ENCODE assay signal across 17 cellular contexts in genomic region chr14:87457727-87458126, GRCh38.
DNase-seq lines count a peak whose midpoint lies in the region; FAIRE-seq and TF ChIP-seq lines count a peak whose summit lies in the region.
"Had no signal": no experiment of that assay in that cellular context is flagged by ENCODE, and none has a peak within 500 bp of the region (broad histone marks: within the 10 kb centered on the region; RNA-seq: fewer than 3 reads in every experiment).

No MANE protein-coding gene starts in this region.

- DNase-seq in activated CD4-positive, alpha-beta T cell treated with anti-CD3 and anti-CD28 coated beads, Interleukin-2, amount 10 ng/mL, durations not matched to agents 7 days and 5 days = no peak
- no peak for DNase-seq in activated CD4-positive, alpha-beta T cell treated with anti-CD3 and anti-CD28 coated beads, Interleukin-2, amount 10 ng/mL, durations not matched to agents 24 days and 14 days
- DNase-seq in MCF 10A (ENCODE audit: unreplicated experiment) = peak; percentile 32
- DNase-seq in uterus = no peak
- no peak for DNase-seq in NCI-H2196 (lab: John Stamatoyannopoulos, UW; ENCODE audit: unreplicated experiment)
- DNase-seq in H54 (ENCODE audit: insufficient read length, low spot score) = no peak
- DNase-seq in cerebellar cortex (ENCODE audit: low spot score) = no peak
- DNase-seq: activated CD4-positive, alpha-beta memory T cell treated with anti-CD3 and anti-CD28 coated beads for 36 hours; activated naive CD4-positive, alpha-beta T cell; caudate nucleus; DMS79 treated with DMSO at 0.1 percent for 48 hours; esophagus squamous epithelium; NCI-H1417 treated with DMSO at 0.1 percent for 48 hours had no signal

- TF ChIP-seq POLR2A in uterus (IDR thresholded peaks at IDR 0.05) = no peak
- TF ChIP-seq POLR2A in H54 (IDR thresholded peaks at IDR 0.05; ENCODE audit: low read depth, low read length) = no peak

- no peak for FAIRE-seq in H54 (lab: Jason Lieb, UNC)
- FAIRE-seq: GM18507 had no signal

- H3K4me3 ChIP-seq in Loucy (ENCODE audit: low read length, poor library complexity, severe bottlenecking) (peak overlapping the region; percentile 56), uterus (peak overlapping the region; percentile 1 to 25)
- H3K4me3 ChIP-seq: thoracic aorta had no signal

- H3K4me3 Mint-ChIP-seq in activated CD4-positive, alpha-beta T cell treated with anti-CD3 and anti-CD28 coated beads, Interleukin-2, amount 10 ng/mL, durations not matched to agents 7 days and 5 days = peak overlapping the region; percentile 47
- H3K4me3 Mint-ChIP-seq in activated CD4-positive, alpha-beta T cell treated with anti-CD3 and anti-CD28 coated beads, Interleukin-2, amount 10 ng/mL, durations not matched to agents 24 days and 14 days = no peak overlapping the region
- peak overlapping the region; percentile 58 for H3K4me3 Mint-ChIP-seq in MCF 10A (ENCODE audit: unreplicated experiment)
- H3K4me3 Mint-ChIP-seq: activated CD4-positive, alpha-beta memory T cell treated with anti-CD3 and anti-CD28 coated beads for 36 hours had no signal

- no peaks in the 10 kb centered on the region for H3K4me1 ChIP-seq in Loucy (ENCODE audit: insufficient read depth, low read length, poor library complexity, severe bottlenecking)
- H3K4me1 ChIP-seq in uterus = no peaks in the 10 kb centered on the region
- H3K4me1 ChIP-seq: esophagus squamous epithelium had no signal

- H2AFZ ChIP-seq in Loucy (ENCODE audit: low read length) = peak overlapping the region; percentile 73

- H3K9me3 ChIP-seq in Loucy (ENCODE audit: insufficient read depth, low read depth, low read length) = no peaks in the 10 kb centered on the region; the same call in 1 of the 2 replicates
- no peaks in the 10 kb centered on the region for H3K9me3 ChIP-seq in uterus
- H3K9me3 ChIP-seq: thoracic aorta had no signal

- no peaks in the 10 kb centered on the region for H3K9me2 ChIP-seq in Loucy (replicated peaks; ENCODE audit: low read depth, low read length)

- BruUV-seq in MCF 10A (replicated peaks; lab: Mats Ljungman, UMichigan) = no TSS peak

- TF ChIP-seq CTCF in Loucy (conservative IDR thresholded peaks at IDR 0.05; ENCODE audit: low read length) (no peak), MCF 10A (IDR thresholded peaks at IDR 0.05; ENCODE audit: unreplicated experiment) (no peak), uterus (IDR thresholded peaks at IDR 0.05) (no peak)

- no peaks in the 10 kb centered on the region for H3F3A ChIP-seq in Loucy (ENCODE audit: low read depth)

- H3K4me2 ChIP-seq in Loucy (ENCODE audit: low read depth, low read length, poor library complexity, severe bottlenecking) = peak overlapping the region; percentile 11

- no peaks in the 10 kb centered on the region for H3K36me3 ChIP-seq in Loucy (ENCODE audit: insufficient read depth, low read length)
- no peaks in the 10 kb centered on the region for H3K36me3 ChIP-seq in uterus
- H3K36me3 ChIP-seq: esophagus squamous epithelium, thoracic aorta had no signal

- H3K27ac ChIP-seq in uterus = peak overlapping the region in 1 of 2 donors; percentile 52
- H3K27ac ChIP-seq: esophagus squamous epithelium, HL-60, thoracic aorta had no signal

- intact Hi-C loops in activated CD4-positive, alpha-beta T cell treated with anti-CD3 and anti-CD28 coated beads, Interleukin-2, amount 10 ng/mL, durations not matched to agents 24 days and 14 days (cut with micrococcal nuclease) = no loop called here
- intact Hi-C loops in MCF 10A (cut with micrococcal nuclease) = no loop called here
- intact Hi-C loops in uterus (cut with DNase I; ENCODE audit: low total_unique reads) = no loop called here

- no peak overlapping the region for H3K9ac ChIP-seq in Loucy (ENCODE audit: low read depth, low read length, poor library complexity, severe bottlenecking)

- no peaks in the 10 kb centered on the region for H3K27me3 ChIP-seq in Loucy (ENCODE audit: insufficient read depth, low read length, poor library complexity, severe bottlenecking)
- no peaks in the 10 kb centered on the region for H3K27me3 ChIP-seq in uterus
- H3K27me3 ChIP-seq: esophagus squamous epithelium had no signal

- no peaks in the 10 kb centered on the region for H3K27me3 Mint-ChIP-seq in activated CD4-positive, alpha-beta T cell treated with anti-CD3 and anti-CD28 coated beads, Interleukin-2, amount 10 ng/mL, durations not matched to agents 7 days and 5 days
- no peaks in the 10 kb centered on the region for H3K27me3 Mint-ChIP-seq in activated CD4-positive, alpha-beta T cell treated with anti-CD3 and anti-CD28 coated beads, Interleukin-2, amount 10 ng/mL, durations not matched to agents 24 days and 14 days
- no peaks in the 10 kb centered on the region for H3K27me3 Mint-ChIP-seq in MCF 10A (ENCODE audit: insufficient read depth, unreplicated experiment)
- H3K27me3 Mint-ChIP-seq: activated CD4-positive, alpha-beta memory T cell treated with anti-CD3 and anti-CD28 coated beads for 36 hours had no signal

- no peaks in the 10 kb centered on the region for H4K20me1 ChIP-seq in Loucy (ENCODE audit: insufficient read depth, low read length, poor library complexity, severe bottlenecking)

- H3K36me3 Mint-ChIP-seq in activated CD4-positive, alpha-beta T cell treated with anti-CD3 and anti-CD28 coated beads, Interleukin-2, amount 10 ng/mL, durations not matched to agents 7 days and 5 days (ENCODE audit: low read depth) = no peaks in the 10 kb centered on the region
- H3K36me3 Mint-ChIP-seq in activated CD4-positive, alpha-beta T cell treated with anti-CD3 and anti-CD28 coated beads, Interleukin-2, amount 10 ng/mL, durations not matched to agents 24 days and 14 days (ENCODE audit: low read depth) = no peaks in the 10 kb centered on the region
- H3K36me3 Mint-ChIP-seq in MCF 10A (ENCODE audit: insufficient read depth, unreplicated experiment) = no peaks in the 10 kb centered on the region
- H3K36me3 Mint-ChIP-seq: activated CD4-positive, alpha-beta memory T cell treated with anti-CD3 and anti-CD28 coated beads for 36 hours had no signal

- no peaks in the 10 kb centered on the region for H3K79me2 ChIP-seq in Loucy (ENCODE audit: insufficient read depth, low read length)

- CTCF ChIA-PET in activated CD4-positive, alpha-beta T cell treated with anti-CD3 and anti-CD28 coated beads, Interleukin-2, amount 10 ng/mL, durations not matched to agents 7 days and 5 days (lab: Charles Lee) = no interaction called here
- CTCF ChIA-PET in MCF 10A (lab: Yijun Ruan, JAX) = interaction anchor here (0.6 to 1.2 kb wide), 4 partner anchors 13 to 518 kb away, joined by 3 to 4 read pairs (median 4); no protein-coding TSS in a partner anchor

- POLR2A ChIA-PET in activated CD4-positive, alpha-beta T cell treated with anti-CD3 and anti-CD28 coated beads, Interleukin-2, amount 10 ng/mL, durations not matched to agents 7 days and 5 days (lab: Charles Lee) = no interaction called here
- POLR2A ChIA-PET in MCF 10A (lab: Yijun Ruan, JAX) = interaction anchor here (0.7 to 3.0 kb wide), 2 partner anchors 8 to 146 kb away, joined by 3 to 19 read pairs; no protein-coding TSS in a partner anchor

- H3K27ac Mint-ChIP-seq in activated CD4-positive, alpha-beta T cell treated with anti-CD3 and anti-CD28 coated beads, Interleukin-2, amount 10 ng/mL, durations not matched to agents 7 days and 5 days = no peak overlapping the region
- H3K27ac Mint-ChIP-seq in activated CD4-positive, alpha-beta T cell treated with anti-CD3 and anti-CD28 coated beads, Interleukin-2, amount 10 ng/mL, durations not matched to agents 24 days and 14 days = no peak overlapping the region
- H3K27ac Mint-ChIP-seq in MCF 10A (ENCODE audit: low read depth, unreplicated experiment) = peak overlapping the region; percentile 29
- H3K27ac Mint-ChIP-seq: activated CD4-positive, alpha-beta memory T cell treated with anti-CD3 and anti-CD28 coated beads for 36 hours had no signal

- peaks cover 4% of the 10 kb centered on the region for H3K9me3 Mint-ChIP-seq in activated CD4-positive, alpha-beta T cell treated with anti-CD3 and anti-CD28 coated beads, Interleukin-2, amount 10 ng/mL, durations not matched to agents 7 days and 5 days
- peaks cover 4% of the 10 kb centered on the region for H3K9me3 Mint-ChIP-seq in activated CD4-positive, alpha-beta T cell treated with anti-CD3 and anti-CD28 coated beads, Interleukin-2, amount 10 ng/mL, durations not matched to agents 24 days and 14 days
- no peaks in the 10 kb centered on the region for H3K9me3 Mint-ChIP-seq in MCF 10A (ENCODE audit: unreplicated experiment)

- no peaks in the 10 kb centered on the region for H3K4me1 Mint-ChIP-seq in activated CD4-positive, alpha-beta T cell treated with anti-CD3 and anti-CD28 coated beads, Interleukin-2, amount 10 ng/mL, durations not matched to agents 7 days and 5 days
- H3K4me1 Mint-ChIP-seq in activated CD4-positive, alpha-beta T cell treated with anti-CD3 and anti-CD28 coated beads, Interleukin-2, amount 10 ng/mL, durations not matched to agents 24 days and 14 days = no peaks in the 10 kb centered on the region
- peaks cover 14% of the 10 kb centered on the region for H3K4me1 Mint-ChIP-seq in MCF 10A (ENCODE audit: insufficient read depth, unreplicated experiment)
